ENCODE assay signal across 10 cellular contexts in genomic region chr2:219448776-219449476, GRCh38. TPM values are rescaled to one million over a fixed set of nuclear protein-coding genes. Genes with fewer than 3 reads are reported as not detected.
DNase-seq lines count a peak whose midpoint lies in the region; ATAC-seq and TF ChIP-seq lines count a peak whose summit lies in the region.
"Had no signal": no experiment of that assay in that cellular context is flagged by ENCODE, and none has a peak within 500 bp of the region (broad histone marks: within the 10 kb centered on the region; RNA-seq: fewer than 3 reads in every experiment).

No MANE protein-coding gene starts in this region.

- no peaks in the 10 kb centered on the region for H3K9me3 ChIP-seq in esophagus squamous epithelium
- H3K9me3 ChIP-seq in body of pancreas: no peaks in the 10 kb centered on the region
- H3K9me3 ChIP-seq: SK-N-SH, upper lobe of right lung had no signal

- intact Hi-C loops in esophagus squamous epithelium (cut with DNase I): no loop called here
- intact Hi-C loops in body of pancreas (cut with DNase I): no loop called here

- peak; percentile 81 for DNase-seq in activated CD8-positive, alpha-beta memory T cell treated with anti-CD3 and anti-CD28 coated beads for 24 hours
- no peak for DNase-seq in esophagus squamous epithelium (lab: John Stamatoyannopoulos, UW)
- DNase-seq in stimulated activated naive CD8-positive, alpha-beta T cell treated with anti-CD3 and anti-CD28 coated beads, Interleukin-15, Interleukin-2, amounts not matched to agents 100 U/mL and 50 U/mL, for 24 hours: peak; percentile 59
- no peak for DNase-seq in body of pancreas
- DNase-seq in kidney glomerular epithelial cell (lab: John Stamatoyannopoulos, UW): no peak
- DNase-seq: DMS 273 treated with DMSO at 0.1 percent for 48 hours, NCI-H69, SK-N-SH, upper lobe of right lung had no signal

- H3K4me3 ChIP-seq in esophagus squamous epithelium: peak overlapping the region in 2 of 4 donors; percentile 19 to 46
- no peak overlapping the region for H3K4me3 ChIP-seq in body of pancreas
- H3K4me3 ChIP-seq: upper lobe of right lung had no signal

- H3K27ac ChIP-seq in esophagus squamous epithelium: peak overlapping the region; percentile 56 to 92 (median 84)
- no peak overlapping the region for H3K27ac ChIP-seq in body of pancreas
- H3K27ac ChIP-seq: upper lobe of right lung had no signal

- TF ChIP-seq POLR2A in esophagus squamous epithelium (IDR thresholded peaks at IDR 0.05) (no peak), body of pancreas (IDR thresholded peaks at IDR 0.05) (no peak)

- peaks cover 0 to 96% (median 0%) of the 10 kb centered on the region in 4 donors for H3K27me3 ChIP-seq in esophagus squamous epithelium
- H3K27me3 ChIP-seq in body of pancreas: peaks cover 0 to 13% of the 10 kb centered on the region in 2 donors

- H3K36me3 ChIP-seq in esophagus squamous epithelium (no peaks in the 10 kb centered on the region), body of pancreas (replicated peaks in 1 of 2; ENCODE audit: insufficient read depth in 1 of 2, low read depth in 2 of 2) (no peaks in the 10 kb centered on the region)
- H3K36me3 ChIP-seq: upper lobe of right lung had no signal

- WGBS in esophagus squamous epithelium, 2 donors: 67% methylated on average over 1 to 22 of the region's 55 CpGs
- 17 to 53% methylated on average over 8 to 53 of the region's 55 CpGs for WGBS in body of pancreas, 2 donors

- TF ChIP-seq CTCF in esophagus squamous epithelium (IDR thresholded peaks at IDR 0.05) (no peak), body of pancreas (IDR thresholded peaks at IDR 0.05) (no peak)

- peaks cover 0 to 39% (median 6%) of the 10 kb centered on the region in 3 donors for H3K4me1 ChIP-seq in esophagus squamous epithelium
- H3K4me1 ChIP-seq in body of pancreas: peaks cover 18% of the 10 kb centered on the region
- H3K4me1 ChIP-seq: upper lobe of right lung had no signal

- peak; percentile 63 for ATAC-seq in stimulated activated naive CD8-positive, alpha-beta T cell treated with anti-CD3 and anti-CD28 coated beads, Interleukin-15, Interleukin-2, amounts not matched to agents 100 U/mL and 50 U/mL, for 24 hours
- ATAC-seq in body of pancreas (no peak), GM18873 (IDR thresholded peaks at IDR 0.05; ENCODE audit: low FRiP score, unreplicated experiment) (no peak)
- ATAC-seq: upper lobe of right lung had no signal

RNA-seq across cellular contexts. Expression of gene SPEG, which starts 14.3 kb away (rescaled TPM):
- 10 to 100 TPM in 1 of 4 donors, 1 to 10 TPM in 3; 3.8 to 29.0 (median 5.0) TPM for total RNA-seq in esophagus squamous epithelium
- total RNA-seq in body of pancreas: 1 to 10 TPM; 2.9 to 3.6 TPM

RNA-seq across cellular contexts. Expression of gene DES, which starts 30.7 kb away (rescaled TPM):
- total RNA-seq in esophagus squamous epithelium (1,000 to 10,000 TPM in 1 of 4 donors, 100 to 1,000 TPM in 3; 120 to 2,698 (median 303) TPM), body of pancreas (10 to 100 TPM; 12.7 to 23.1 TPM)

RNA-seq across cellular contexts. Expression of gene GMPPA, which starts 49.8 kb away (rescaled TPM):
- total RNA-seq in esophagus squamous epithelium: 10 to 100 TPM; 18.1 to 31.1 (median 26.4) TPM
- total RNA-seq in body of pancreas: 10 to 100 TPM; 40.5 to 57.4 TPM

Comparison
In these comparisons a context has a peak if more than half of its experiments do, and no peak if none do; other contexts are left out.
1. DNase-seq: peak in activated CD8-positive, alpha-beta memory T cell treated with anti-CD3 and anti-CD28 coated beads for 24 hours (single experiment) and stimulated activated naive CD8-positive, alpha-beta T cell treated with anti-CD3 and anti-CD28 coated beads, Interleukin-15, Interleukin-2, amounts not matched to agents 100 U/mL and 50 U/mL, for 24 hours (single experiment); none in esophagus squamous epithelium (single experiment), body of pancreas (0 of 4) and kidney glomerular epithelial cell (single experiment).
2. H3K27ac ChIP-seq: peak in esophagus squamous epithelium (4 of 4); none in body of pancreas (0 of 4).
3. RNA of gene DES, which starts 30.7 kb away (total RNA-seq): 120 to 2,698 TPM in esophagus squamous epithelium; 12.7 to 23.1 TPM in body of pancreas; every median in the first group is over 4 times any median in the second.